29 cellular contexts compared by ENCODE assay signal in genomic region chr13:77874406-77874805, GRCh38. TPM values are rescaled to one million over a fixed set of nuclear protein-coding genes. Genes with fewer than 3 reads are reported as not detected.
DNase-seq lines count a peak whose midpoint lies in the region; ATAC-seq, FAIRE-seq and TF ChIP-seq lines count a peak whose summit lies in the region.
"Had no signal": no experiment of that assay in that cellular context is flagged by ENCODE, and none has a peak within 500 bp of the region (broad histone marks: within the 10 kb centered on the region; RNA-seq: fewer than 3 reads in every experiment).

No MANE protein-coding gene starts in this region.

- H3K27ac Mint-ChIP-seq in activated T-helper 17 cell treated with anti-CD3 and anti-CD28 coated beads, Interleukin-2, amount 50 U/mL, for 72 hours, result no peak overlapping the region
- H3K27ac Mint-ChIP-seq: activated CD4-positive, alpha-beta memory T cell treated with anti-CD3 and anti-CD28 coated beads for 36 hours; activated naive CD4-positive, alpha-beta T cell treated with anti-CD3 and anti-CD28 coated beads, Interleukin-2, amount 10 ng/mL, durations not matched to agents 7 days and 5 days; activated T-helper 1 cell treated with anti-CD3 and anti-CD28 coated beads, Interleukin-12 subunit alpha, Interleukin-12 subunit beta, Interleukin-2, Interleukin-4 antibody, amounts not matched to agents 30 ng/mL and 10 ng/mL and 1 ng/mL, durations not matched to agents 14 hours and 24 hours and 36 hours; CD4-positive, alpha-beta T cell; mesothelial cell of epicardium; naive thymus-derived CD8-positive, alpha-beta T cell had no signal

- no peak for ATAC-seq in activated T-helper 17 cell treated with anti-CD3 and anti-CD28 coated beads, Interleukin-2, amount 50 U/mL, for 72 hours (replicated peaks)
- ATAC-seq: GM12878; left lobe of liver; naive thymus-derived CD8-positive, alpha-beta T cell had no signal

- no peak for TF ChIP-seq CTCF in bronchial epithelial cell (IDR thresholded peaks at IDR 0.05; ENCODE audit: insufficient read depth, low read length, severe bottlenecking)
- no peak for TF ChIP-seq CTCF in fibroblast of the aortic adventitia (IDR thresholded peaks at IDR 0.05; ENCODE audit: insufficient read depth, low read length)

- no peaks in the 10 kb centered on the region for H3K9me3 Mint-ChIP-seq in activated T-helper 17 cell treated with anti-CD3 and anti-CD28 coated beads, Interleukin-2, amount 50 U/mL, for 72 hours
- H3K9me3 Mint-ChIP-seq: activated CD4-positive, alpha-beta memory T cell treated with anti-CD3 and anti-CD28 coated beads for 36 hours; activated naive CD4-positive, alpha-beta T cell treated with anti-CD3 and anti-CD28 coated beads, Interleukin-2, amount 10 ng/mL, durations not matched to agents 7 days and 5 days; activated T-helper 1 cell treated with anti-CD3 and anti-CD28 coated beads, Interleukin-12 subunit alpha, Interleukin-12 subunit beta, Interleukin-2, Interleukin-4 antibody, amounts not matched to agents 30 ng/mL and 10 ng/mL and 1 ng/mL, durations not matched to agents 14 hours and 24 hours and 36 hours; CD4-positive, alpha-beta T cell; central memory CD8-positive, alpha-beta T cell; mesothelial cell of epicardium had no signal

- H3K4me3 ChIP-seq in bronchial epithelial cell (ENCODE audit: low read depth, low read length) (no peak overlapping the region), fibroblast of the aortic adventitia (ENCODE audit: low read depth, low read length) (no peak overlapping the region)
- H3K4me3 ChIP-seq: dorsolateral prefrontal cortex, GM12878, hepatocyte had no signal

- no peaks in the 10 kb centered on the region for H3K4me1 Mint-ChIP-seq in activated T-helper 17 cell treated with anti-CD3 and anti-CD28 coated beads, Interleukin-2, amount 50 U/mL, for 72 hours
- H3K4me1 Mint-ChIP-seq: activated naive CD4-positive, alpha-beta T cell treated with anti-CD3 and anti-CD28 coated beads, Interleukin-2, amount 10 ng/mL, durations not matched to agents 7 days and 5 days; central memory CD8-positive, alpha-beta T cell; naive thymus-derived CD8-positive, alpha-beta T cell had no signal

- no peak overlapping the region for H3K4me3 Mint-ChIP-seq in activated T-helper 17 cell treated with anti-CD3 and anti-CD28 coated beads, Interleukin-2, amount 50 U/mL, for 72 hours
- H3K4me3 Mint-ChIP-seq: activated CD4-positive, alpha-beta memory T cell treated with anti-CD3 and anti-CD28 coated beads for 36 hours; activated naive CD4-positive, alpha-beta T cell treated with anti-CD3 and anti-CD28 coated beads, Interleukin-2, amount 10 ng/mL, durations not matched to agents 7 days and 5 days; activated T-helper 1 cell treated with anti-CD3 and anti-CD28 coated beads, Interleukin-12 subunit alpha, Interleukin-12 subunit beta, Interleukin-2, Interleukin-4 antibody, amounts not matched to agents 30 ng/mL and 10 ng/mL and 1 ng/mL, durations not matched to agents 14 hours and 24 hours and 36 hours; CD4-positive, alpha-beta T cell; central memory CD8-positive, alpha-beta T cell; mesothelial cell of epicardium; naive thymus-derived CD8-positive, alpha-beta T cell had no signal

- H3K36me3 ChIP-seq in bronchial epithelial cell (ENCODE audit: control insufficient read depth, insufficient read depth, low read length), result no peaks in the 10 kb centered on the region

- H3K27me3 ChIP-seq in bronchial epithelial cell (ENCODE audit: control insufficient read depth, insufficient read depth, low read length), result no peaks in the 10 kb centered on the region
- H3K27me3 ChIP-seq: dorsolateral prefrontal cortex, hepatocyte had no signal

- peak; percentile 75 for DNase-seq in HCEC 1CT
- peak; percentile 33 for DNase-seq in bronchial epithelial cell (ENCODE audit: low read depth)
- DNase-seq in fibroblast of the aortic adventitia (ENCODE audit: low read depth), result peak; percentile 73
- DNase-seq in superior temporal gyrus (ENCODE audit: extremely low spot score), result peak; percentile 32
- no peak for DNase-seq in activated CD4-positive, CD25-positive, alpha-beta regulatory T cell (lab: John Stamatoyannopoulos, UW)
- DNase-seq in stimulated activated CD4-positive, alpha-beta T cell treated with anti-CD3 and anti-CD28 coated beads, Interleukin-4, amount 100 ng/mL, for 24 hours, result no peak
- DNase-seq: activated CD4-positive, alpha-beta memory T cell treated with anti-CD3 and anti-CD28 coated beads for 36 hours; activated CD4-positive, CD25-positive, alpha-beta regulatory T cell treated with anti-CD3 and anti-CD28 coated beads, Interleukin-2, amount 50 U/mL, for 72 hours; activated CD8-positive, alpha-beta memory T cell treated with anti-CD3 and anti-CD28 coated beads, Interleukin-2, amount 50 U/mL, for 4 hours; activated naive CD4-positive, alpha-beta T cell treated with anti-CD3 and anti-CD28 coated beads, Interleukin-2, amount 10 ng/mL, durations not matched to agents 7 days and 5 days; amniotic stem cell; CD4-positive, alpha-beta T cell; naive thymus-derived CD8-positive, alpha-beta T cell; NCI-H146; NCI-H2107; NCI-H446; NCI-H82; stimulated activated CD4-positive, alpha-beta T cell treated with anti-CD3 and anti-CD28 coated beads, Interleukin-2, amount 100 ng/mL, for 24 hours; substantia nigra had no signal

- H3K27me3 Mint-ChIP-seq in activated T-helper 17 cell treated with anti-CD3 and anti-CD28 coated beads, Interleukin-2, amount 50 U/mL, for 72 hours, result peaks cover 4% of the 10 kb centered on the region
- H3K27me3 Mint-ChIP-seq: activated CD4-positive, alpha-beta memory T cell treated with anti-CD3 and anti-CD28 coated beads for 36 hours; activated naive CD4-positive, alpha-beta T cell treated with anti-CD3 and anti-CD28 coated beads, Interleukin-2, amount 10 ng/mL, durations not matched to agents 7 days and 5 days; central memory CD8-positive, alpha-beta T cell had no signal

- FAIRE-seq in bronchial epithelial cell (lab: Jason Lieb, UNC), result no peak
- FAIRE-seq: frontal cortex, GM12878 had no signal

- H3K36me3 Mint-ChIP-seq in activated T-helper 17 cell treated with anti-CD3 and anti-CD28 coated beads, Interleukin-2, amount 50 U/mL, for 72 hours (ENCODE audit: low read depth), result no peaks in the 10 kb centered on the region
- H3K36me3 Mint-ChIP-seq: activated CD4-positive, alpha-beta memory T cell treated with anti-CD3 and anti-CD28 coated beads for 36 hours; activated naive CD4-positive, alpha-beta T cell treated with anti-CD3 and anti-CD28 coated beads, Interleukin-2, amount 10 ng/mL, durations not matched to agents 7 days and 5 days; mesothelial cell of epicardium; naive thymus-derived CD8-positive, alpha-beta T cell had no signal

RNA-seq across cellular contexts. Expression of gene EDNRB, which starts 44.2 kb away (rescaled TPM):
- 1.1 TPM in 1 of 2 replicates, not detected in the other for total RNA-seq in bronchial epithelial cell
- total RNA-seq in fibroblast of the aortic adventitia (ENCODE audit: low replicate concordance), result 1.3 and 23.3 TPM in 2 replicates
- not detected for total RNA-seq in activated T-helper 17 cell treated with anti-CD3 and anti-CD28 coated beads, Interleukin-2, amount 50 U/mL, for 72 hours
- total RNA-seq: activated CD4-positive, alpha-beta memory T cell treated with anti-CD3 and anti-CD28 coated beads for 36 hours; activated T-helper 1 cell treated with anti-CD3 and anti-CD28 coated beads, Interleukin-12 subunit alpha, Interleukin-12 subunit beta, Interleukin-2, Interleukin-4 antibody, amounts not matched to agents 30 ng/mL and 10 ng/mL and 1 ng/mL, durations not matched to agents 14 hours and 24 hours and 36 hours; CD4-positive, alpha-beta T cell; GM12878; naive thymus-derived CD8-positive, alpha-beta T cell; T-helper 1 cell treated with Interleukin-12 subunit alpha and Interleukin-12 subunit beta and Interleukin-4 antibody, amounts not matched to agents 30 ng/mL and 1 ng/mL, for 36 hours had no signal

Comparison
In these comparisons a context has a peak if more than half of its experiments do, and no peak if none do; other contexts are left out.
1. DNase-seq: peak in HCEC 1CT (single experiment), bronchial epithelial cell (single experiment), fibroblast of the aortic adventitia (single experiment) and superior temporal gyrus (single experiment); none in activated CD4-positive, CD25-positive, alpha-beta regulatory T cell (0 of 4) and stimulated activated CD4-positive, alpha-beta T cell treated with anti-CD3 and anti-CD28 coated beads, Interleukin-4, amount 100 ng/mL, for 24 hours (single experiment).